Comparison of ENCODE assay signal across 16 cellular contexts in genomic region chr9:111148390-111148993, GRCh38.
DNase-seq lines count a peak whose midpoint lies in the region; ATAC-seq and TF ChIP-seq lines count a peak whose summit lies in the region.
"Had no signal": no experiment of that assay in that cellular context is flagged by ENCODE, and none has a peak within 500 bp of the region (broad histone marks: within the 10 kb centered on the region; RNA-seq: fewer than 3 reads in every experiment).

No MANE protein-coding gene starts in this region.

- H3K36me3 Mint-ChIP-seq in Calu3 (ENCODE audit: insufficient read depth, unreplicated experiment) (no peaks in the 10 kb centered on the region), mesothelial cell of epicardium (no peaks in the 10 kb centered on the region)
- H3K36me3 Mint-ChIP-seq: brain; CD8-positive, alpha-beta T cell; memory B cell had no signal

- CTCF ChIA-PET in Calu3 (lab: Charles Lee) = no interaction called here

- H3K27me3 Mint-ChIP-seq in Calu3 (ENCODE audit: unreplicated experiment) = no peaks in the 10 kb centered on the region
- no peaks in the 10 kb centered on the region for H3K27me3 Mint-ChIP-seq in mesothelial cell of epicardium (ENCODE audit: low read depth)

- H3K4me1 Mint-ChIP-seq in Calu3 (ENCODE audit: low read depth, unreplicated experiment) (peaks cover 16% of the 10 kb centered on the region), mesothelial cell of epicardium (no peaks in the 10 kb centered on the region)
- H3K4me1 Mint-ChIP-seq: brain, memory B cell had no signal

- ATAC-seq in GM21528 (IDR thresholded peaks at IDR 0.05; ENCODE audit: low FRiP score, unreplicated experiment) (peak; percentile 71), GM21390 (IDR thresholded peaks at IDR 0.05; ENCODE audit: unreplicated experiment) (no peak), GM21717 (IDR thresholded peaks at IDR 0.05; ENCODE audit: unreplicated experiment) (no peak)
- ATAC-seq: activated T-cell treated with anti-CD3 and anti-CD28 coated beads, Interleukin-2, amount 50 U/mL, for 72 hours; CD8-positive, alpha-beta T cell; foreskin keratinocyte had no signal

- intact Hi-C loops in Calu3 (cut with micrococcal nuclease; ENCODE audit: unreplicated experiment) = no loop called here

- DNase-seq in Calu3 (peak; percentile 9), NOMO-1 treated with dmso at 0.1 percent for 144 hours (lab: John Stamatoyannopoulos, UW; ENCODE audit: unreplicated experiment) (peak; percentile 13), foreskin melanocyte (peak; percentile 67), mesothelial cell of epicardium (ENCODE audit: low spot score in 2 of 2, unreplicated experiment in 2 of 2) (no peak), COLO829 (ENCODE audit: low spot score) (no peak)
- DNase-seq: activated T-cell treated with anti-CD3 and anti-CD28 coated beads, Interleukin-2, amount 50 U/mL, for 72 hours; CD8-positive, alpha-beta T cell; NCI-H1694 treated with DMSO at 0.1 percent for 48 hours; upper lobe of left lung; WERI-Rb-1 had no signal

- H3K4me3 Mint-ChIP-seq in Calu3 (ENCODE audit: low read depth, unreplicated experiment) (no peak overlapping the region), mesothelial cell of epicardium (no peak overlapping the region)
- H3K4me3 Mint-ChIP-seq: activated T-cell treated with anti-CD3 and anti-CD28 coated beads, Interleukin-2, amount 50 U/mL, for 72 hours; brain; CD8-positive, alpha-beta T cell; memory B cell had no signal

- BruUV-seq in Calu3 (replicated peaks; lab: Mats Ljungman, UMichigan) = no TSS peak

- no peak for TF ChIP-seq CTCF in Calu3 (IDR thresholded peaks at IDR 0.05; ENCODE audit: unreplicated experiment)
- TF ChIP-seq CTCF in mesothelial cell of epicardium (IDR thresholded peaks at IDR 0.05; ENCODE audit: unreplicated experiment) = no peak

- peak overlapping the region; percentile 6 for H3K27ac Mint-ChIP-seq in Calu3 (ENCODE audit: unreplicated experiment)
- H3K27ac Mint-ChIP-seq in mesothelial cell of epicardium = no peak overlapping the region
- H3K27ac Mint-ChIP-seq: activated T-cell treated with anti-CD3 and anti-CD28 coated beads, Interleukin-2, amount 50 U/mL, for 72 hours; brain; CD8-positive, alpha-beta T cell; memory B cell had no signal

- H3K9me3 Mint-ChIP-seq in Calu3 (ENCODE audit: low read depth, unreplicated experiment) (no peaks in the 10 kb centered on the region), mesothelial cell of epicardium (no peaks in the 10 kb centered on the region)
- H3K9me3 Mint-ChIP-seq: activated T-cell treated with anti-CD3 and anti-CD28 coated beads, Interleukin-2, amount 50 U/mL, for 72 hours; brain; CD8-positive, alpha-beta T cell; memory B cell had no signal

Comparison
In these comparisons a context has a peak if more than half of its experiments do, and no peak if none do; other contexts are left out.
1. DNase-seq: peak in Calu3 (single experiment), NOMO-1 treated with dmso at 0.1 percent for 144 hours (single experiment) and foreskin melanocyte (single experiment); none in mesothelial cell of epicardium (0 of 2) and COLO829 (single experiment).